16 cellular contexts compared by ENCODE assay signal in genomic region chr3:76826915-76827314, GRCh38.
A peak's percentile ranks its signal among the peaks of the same experiment; 100 is the strongest.
DNase-seq lines count a peak whose midpoint lies in the region; ATAC-seq and TF ChIP-seq lines count a peak whose summit lies in the region.
"Had no signal": no experiment of that assay in that cellular context is flagged by ENCODE, and none has a peak within 500 bp of the region (broad histone marks: within the 10 kb centered on the region; RNA-seq: fewer than 3 reads in every experiment).

No MANE protein-coding gene starts in this region.

- DNase-seq in DMS153 (lab: John Stamatoyannopoulos, UW) (peak; percentile 48), NCI-H1092 (lab: John Stamatoyannopoulos, UW) (peak; percentile 77), NCI-H748 (lab: John Stamatoyannopoulos, UW; ENCODE audit: unreplicated experiment) (peak; percentile 76), left kidney (ENCODE audit: low read depth, low spot score) (peak; percentile 80), T-helper 9 cell (no peak), testis (no peak), NCI-H1436 (lab: John Stamatoyannopoulos, UW) (no peak)
- DNase-seq: CD8-positive, alpha-beta T cell; KG1; NCI-H2029 treated with DMSO at 0.1 percent for 48 hours; NCI-H446; SHP77; SW 1271 had no signal

- WGBS in testis, 2 donors: 44 to 53% methylated on average over 5 of the region's 5 CpGs

- no peaks in the 10 kb centered on the region for H3K27me3 ChIP-seq in testis

- H3K4me1 ChIP-seq in testis: no peaks in the 10 kb centered on the region

- TF ChIP-seq CTCF in testis (IDR thresholded peaks at IDR 0.05): no peak

- no peak overlapping the region for H3K4me3 ChIP-seq in testis

- H3K36me3 ChIP-seq in testis (ENCODE audit: low read depth, missing control alignments): no peaks in the 10 kb centered on the region

- intact Hi-C loops in testis (cut with DNase I; ENCODE audit: low total_unique reads): no loop called here

- H3K9me3 ChIP-seq in testis: no peaks in the 10 kb centered on the region

- ATAC-seq in GM19324 (IDR thresholded peaks at IDR 0.05; ENCODE audit: low FRiP score, unreplicated experiment): no peak
- ATAC-seq: CD8-positive, alpha-beta T cell; HCT116 had no signal

- H3K27ac ChIP-seq in testis: no peak overlapping the region
- H3K27ac ChIP-seq: HL-60 had no signal

- no peak for TF ChIP-seq POLR2A in testis (IDR thresholded peaks at IDR 0.05)

Comparison
In these comparisons a context has a peak if more than half of its experiments do, and no peak if none do; other contexts are left out.
1. DNase-seq: peak in DMS153 (single experiment), NCI-H1092 (single experiment), NCI-H748 (single experiment) and left kidney (single experiment); none in T-helper 9 cell (single experiment), testis (single experiment) and NCI-H1436 (single experiment).